35 cellular contexts compared by ENCODE assay signal in the genomic region with DNA sequence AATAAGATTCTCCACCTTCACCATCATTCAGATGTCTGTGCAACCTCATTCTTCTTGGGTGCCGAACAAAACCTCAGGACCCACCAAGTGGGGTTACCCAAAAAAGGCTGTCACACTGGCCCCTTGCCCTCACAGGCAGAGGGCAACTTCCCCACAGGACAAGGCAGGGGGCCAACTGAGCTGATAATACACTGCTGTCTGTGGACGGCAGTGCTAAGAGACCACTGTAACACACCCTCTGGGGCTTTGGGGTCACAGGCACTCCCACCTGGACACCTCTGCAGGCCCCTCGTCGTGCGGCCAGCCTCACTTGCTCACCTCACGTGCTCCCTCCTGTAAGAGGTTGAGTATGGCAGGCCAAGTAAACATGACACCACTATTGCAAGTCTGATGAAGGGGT.
"Had no signal": no experiment of that assay in that cellular context is flagged by ENCODE, and none has a peak within 500 bp of the region (broad histone marks: within the 10 kb centered on the region; RNA-seq: fewer than 3 reads in every experiment).

No MANE protein-coding gene starts in this region.

- H3K9me3 Mint-ChIP-seq: activated CD4-positive, alpha-beta memory T cell treated with anti-CD3 and anti-CD28 coated beads for 36 hours; activated CD4-positive, alpha-beta T cell treated with anti-CD3 and anti-CD28 coated beads, Interleukin-2, amount 10 ng/mL, durations not matched to agents 24 days and 14 days; activated naive CD4-positive, alpha-beta T cell treated with anti-CD3 and anti-CD28 coated beads for 36 hours; activated naive CD4-positive, alpha-beta T cell treated with anti-CD3 and anti-CD28 coated beads, Interleukin-2, amount 50 U/mL, for 24 hours; activated naive CD8-positive, alpha-beta T cell treated with anti-CD3 and anti-CD28 coated beads for 36 hours; activated naive CD8-positive, alpha-beta T cell treated with anti-CD3 and anti-CD28 coated beads, Interleukin-2, amount 50 U/mL, for 24 hours; activated T-helper 1 cell treated with anti-CD3 and anti-CD28 coated beads, Interleukin-12 subunit alpha, Interleukin-12 subunit beta, Interleukin-2, Interleukin-4 antibody, amounts not matched to agents 30 ng/mL and 10 ng/mL and 1 ng/mL, durations not matched to agents 14 hours and 24 hours and 36 hours; activated T-helper 2 cell treated with anti-CD3 and anti-CD28 coated beads, Interferon-gamma antibody, Interleukin-2, Interleukin-4, amounts not matched to agents 10 μg/mL and 5 μg/mL and 100 μg/mL, durations not matched to agents 14 hours and 24 hours and 36 hours; dendritic cell treated with granulocyte-macrophage colony-stimulating factor and Interleukin-4, amounts not matched to agents 40 ng/mL and 50 ng/mL, for 4 days; endodermal cell had no signal

- H3K27ac Mint-ChIP-seq: activated CD4-positive, alpha-beta memory T cell treated with anti-CD3 and anti-CD28 coated beads for 36 hours; activated CD4-positive, alpha-beta T cell treated with anti-CD3 and anti-CD28 coated beads for 36 hours; activated CD4-positive, alpha-beta T cell treated with anti-CD3 and anti-CD28 coated beads, Interleukin-2, amount 10 ng/mL, durations not matched to agents 24 days and 14 days; activated CD8-positive, alpha-beta memory T cell treated with anti-CD3 and anti-CD28 coated beads, Interleukin-2, amount 10 ng/mL, durations not matched to agents 7 days and 5 days; activated CD8-positive, alpha-beta T cell treated with anti-CD3 and anti-CD28 coated beads, Interleukin-2, amount 10 ng/mL, durations not matched to agents 7 days and 5 days; activated naive CD4-positive, alpha-beta T cell treated with anti-CD3 and anti-CD28 coated beads for 36 hours; activated naive CD4-positive, alpha-beta T cell treated with anti-CD3 and anti-CD28 coated beads, Interleukin-2, amount 50 U/mL, for 24 hours; activated naive CD8-positive, alpha-beta T cell treated with anti-CD3 and anti-CD28 coated beads for 36 hours; activated naive CD8-positive, alpha-beta T cell treated with anti-CD3 and anti-CD28 coated beads, Interleukin-2, amount 50 U/mL, for 24 hours; activated T-helper 1 cell treated with anti-CD3 and anti-CD28 coated beads, Interleukin-12 subunit alpha, Interleukin-12 subunit beta, Interleukin-2, Interleukin-4 antibody, amounts not matched to agents 30 ng/mL and 10 ng/mL and 1 ng/mL, durations not matched to agents 14 hours and 24 hours and 36 hours; activated T-helper 2 cell treated with anti-CD3 and anti-CD28 coated beads, Interferon-gamma antibody, Interleukin-2, Interleukin-4, amounts not matched to agents 10 μg/mL and 5 μg/mL and 100 μg/mL, durations not matched to agents 14 hours and 24 hours and 36 hours; dendritic cell treated with granulocyte-macrophage colony-stimulating factor and Interleukin-4, amounts not matched to agents 40 ng/mL and 50 ng/mL, for 4 days; endodermal cell; T-helper 17 cell; T-helper 2 cell treated with Interferon-gamma antibody and Interleukin-4, amounts not matched to agents 5 μg/mL and 100 μg/mL, for 36 hours had no signal

- DNase-seq: activated CD4-positive, alpha-beta memory T cell treated with anti-CD3 and anti-CD28 coated beads for 36 hours; activated CD4-positive, alpha-beta T cell treated with anti-CD3 and anti-CD28 coated beads for 36 hours; activated CD4-positive, alpha-beta T cell treated with anti-CD3 and anti-CD28 coated beads, Interleukin-2, amount 10 ng/mL, durations not matched to agents 24 days and 14 days; activated CD4-positive, CD25-positive, alpha-beta regulatory T cell; activated CD4-positive, CD25-positive, alpha-beta regulatory T cell treated with anti-CD3 and anti-CD28 coated beads, Interleukin-2, amount 50 U/mL, for 72 hours; activated CD8-positive, alpha-beta memory T cell treated with anti-CD3 and anti-CD28 coated beads, Interleukin-2, amount 10 ng/mL, durations not matched to agents 7 days and 5 days; activated CD8-positive, alpha-beta memory T cell treated with anti-CD3 and anti-CD28 coated beads, Interleukin-2, amount 50 U/mL, for 4 hours; activated CD8-positive, alpha-beta T cell treated with anti-CD3 and anti-CD28 coated beads, Interleukin-2, amount 10 ng/mL, durations not matched to agents 7 days and 5 days; activated effector memory CD4-positive, alpha-beta T cell treated with anti-CD3 and anti-CD28 coated beads, Interleukin-2, amount 50 U/mL, for 16 hours; activated naive CD4-positive, alpha-beta T cell treated with anti-CD3 and anti-CD28 coated beads for 36 hours; activated naive CD8-positive, alpha-beta T cell treated with anti-CD3 and anti-CD28 coated beads for 36 hours; activated naive CD8-positive, alpha-beta T cell treated with anti-CD3 and anti-CD28 coated beads, Interleukin-2, amount 50 U/mL, for 24 hours; activated T-cell treated with anti-CD3 and anti-CD28 coated beads, Interleukin-2, amount 50 U/mL, for 1 hour; activated T-cell treated with anti-CD3 and anti-CD28 coated beads, Interleukin-2, amount 50 U/mL, for 48 hours; adrenal gland; amygdala; aorta; body of pancreas; central memory CD4-positive, alpha-beta T cell; cerebellar nuclear complex; dorsolateral prefrontal cortex; effector memory CD4-positive, alpha-beta T cell; endodermal cell; foreskin fibroblast; T-helper 1 cell; T-helper 17 cell; T1000; WERI-Rb-1 had no signal

- H3K27me3 Mint-ChIP-seq: activated CD4-positive, alpha-beta memory T cell treated with anti-CD3 and anti-CD28 coated beads for 36 hours; activated CD4-positive, alpha-beta T cell treated with anti-CD3 and anti-CD28 coated beads for 36 hours; activated CD4-positive, alpha-beta T cell treated with anti-CD3 and anti-CD28 coated beads, Interleukin-2, amount 10 ng/mL, durations not matched to agents 24 days and 14 days; activated CD8-positive, alpha-beta memory T cell treated with anti-CD3 and anti-CD28 coated beads, Interleukin-2, amount 10 ng/mL, durations not matched to agents 7 days and 5 days; activated naive CD4-positive, alpha-beta T cell treated with anti-CD3 and anti-CD28 coated beads, Interleukin-2, amount 50 U/mL, for 24 hours; activated naive CD8-positive, alpha-beta T cell treated with anti-CD3 and anti-CD28 coated beads for 36 hours; activated naive CD8-positive, alpha-beta T cell treated with anti-CD3 and anti-CD28 coated beads, Interleukin-2, amount 50 U/mL, for 24 hours; dendritic cell treated with granulocyte-macrophage colony-stimulating factor and Interleukin-4, amounts not matched to agents 40 ng/mL and 50 ng/mL, for 4 days; T-helper 17 cell had no signal

- H3K4me1 ChIP-seq: adrenal gland, body of pancreas had no signal

- H3K4me3 ChIP-seq: adrenal gland, body of pancreas, coronary artery, dorsolateral prefrontal cortex had no signal

- H3K4me3 Mint-ChIP-seq: activated CD4-positive, alpha-beta memory T cell treated with anti-CD3 and anti-CD28 coated beads for 36 hours; activated CD4-positive, alpha-beta T cell treated with anti-CD3 and anti-CD28 coated beads for 36 hours; activated CD4-positive, alpha-beta T cell treated with anti-CD3 and anti-CD28 coated beads, Interleukin-2, amount 10 ng/mL, durations not matched to agents 24 days and 14 days; activated CD8-positive, alpha-beta memory T cell treated with anti-CD3 and anti-CD28 coated beads, Interleukin-2, amount 10 ng/mL, durations not matched to agents 7 days and 5 days; activated CD8-positive, alpha-beta T cell treated with anti-CD3 and anti-CD28 coated beads, Interleukin-2, amount 10 ng/mL, durations not matched to agents 7 days and 5 days; activated naive CD4-positive, alpha-beta T cell treated with anti-CD3 and anti-CD28 coated beads for 36 hours; activated naive CD4-positive, alpha-beta T cell treated with anti-CD3 and anti-CD28 coated beads, Interleukin-2, amount 50 U/mL, for 24 hours; activated naive CD8-positive, alpha-beta T cell treated with anti-CD3 and anti-CD28 coated beads for 36 hours; activated naive CD8-positive, alpha-beta T cell treated with anti-CD3 and anti-CD28 coated beads, Interleukin-2, amount 50 U/mL, for 24 hours; activated T-helper 1 cell treated with anti-CD3 and anti-CD28 coated beads, Interleukin-12 subunit alpha, Interleukin-12 subunit beta, Interleukin-2, Interleukin-4 antibody, amounts not matched to agents 30 ng/mL and 10 ng/mL and 1 ng/mL, durations not matched to agents 14 hours and 24 hours and 36 hours; dendritic cell treated with granulocyte-macrophage colony-stimulating factor and Interleukin-4, amounts not matched to agents 40 ng/mL and 50 ng/mL, for 4 days; endodermal cell; T-helper 17 cell; T-helper 2 cell treated with Interferon-gamma antibody and Interleukin-4, amounts not matched to agents 5 μg/mL and 100 μg/mL, for 36 hours had no signal

- H3K27me3 ChIP-seq: adrenal gland, body of pancreas had no signal

- H3K36me3 ChIP-seq: adrenal gland, WERI-Rb-1 had no signal

- ATAC-seq: activated CD4-positive, alpha-beta T cell treated with anti-CD3 and anti-CD28 coated beads for 36 hours; activated CD8-positive, alpha-beta memory T cell treated with anti-CD3 and anti-CD28 coated beads, Interleukin-2, amount 10 ng/mL, durations not matched to agents 7 days and 5 days; activated CD8-positive, alpha-beta T cell treated with anti-CD3 and anti-CD28 coated beads, Interleukin-2, amount 10 ng/mL, durations not matched to agents 7 days and 5 days; activated naive CD8-positive, alpha-beta T cell treated with anti-CD3 and anti-CD28 coated beads, Interleukin-2, amount 50 U/mL, for 24 hours; body of pancreas; esophagus mucosa; T-helper 17 cell had no signal

- H3K4me1 Mint-ChIP-seq: activated CD4-positive, alpha-beta T cell treated with anti-CD3 and anti-CD28 coated beads for 36 hours; activated CD4-positive, alpha-beta T cell treated with anti-CD3 and anti-CD28 coated beads, Interleukin-2, amount 10 ng/mL, durations not matched to agents 24 days and 14 days; activated CD8-positive, alpha-beta memory T cell treated with anti-CD3 and anti-CD28 coated beads, Interleukin-2, amount 10 ng/mL, durations not matched to agents 7 days and 5 days; activated naive CD4-positive, alpha-beta T cell treated with anti-CD3 and anti-CD28 coated beads, Interleukin-2, amount 50 U/mL, for 24 hours; activated naive CD8-positive, alpha-beta T cell treated with anti-CD3 and anti-CD28 coated beads for 36 hours; activated naive CD8-positive, alpha-beta T cell treated with anti-CD3 and anti-CD28 coated beads, Interleukin-2, amount 50 U/mL, for 24 hours; endodermal cell; T-helper 17 cell had no signal

- H3K27ac ChIP-seq: adrenal gland, body of pancreas, coronary artery, dorsolateral prefrontal cortex, WERI-Rb-1 had no signal

- H3K36me3 Mint-ChIP-seq: activated CD4-positive, alpha-beta memory T cell treated with anti-CD3 and anti-CD28 coated beads for 36 hours; activated CD8-positive, alpha-beta memory T cell treated with anti-CD3 and anti-CD28 coated beads, Interleukin-2, amount 10 ng/mL, durations not matched to agents 7 days and 5 days; activated naive CD4-positive, alpha-beta T cell treated with anti-CD3 and anti-CD28 coated beads, Interleukin-2, amount 50 U/mL, for 24 hours; activated naive CD8-positive, alpha-beta T cell treated with anti-CD3 and anti-CD28 coated beads for 36 hours had no signal
